ENCODE assay signal across 19 cellular contexts in genomic region chr19:20385056-20385455, GRCh38.
"Had no signal": no experiment of that assay in that cellular context is flagged by ENCODE, and none has a peak within 500 bp of the region (broad histone marks: within the 10 kb centered on the region; RNA-seq: fewer than 3 reads in every experiment).

No MANE protein-coding gene starts in this region.

- ATAC-seq: HepG2 had no signal

- DNase-seq: IMR-90, Karpas-422, KG1, MM.1S, NCI-H1092 treated with DMSO at 0.1 percent for 48 hours, NCI-H1436, NCI-H187, NCI-H2029, NCI-H2081 treated with DMSO at 0.1 percent for 48 hours, NCI-H2171, NCI-H226, NCI-H446, NCI-H510A, NCI-H524 treated with DMSO at 0.1 percent for 48 hours, NCI-H69, NCI-H774, SHP77 had no signal

- H3K27ac ChIP-seq: RWPE1 had no signal
